In genomic region chr12:49339464-49339861, GRCh38 we compare ENCODE assay signal across 23 cellular contexts. TPM values are rescaled to one million over a fixed set of nuclear protein-coding genes. Genes with fewer than 3 reads are reported as not detected.
DNase-seq lines count a peak whose midpoint lies in the region; ATAC-seq and TF ChIP-seq lines count a peak whose summit lies in the region.
"Had no signal": no experiment of that assay in that cellular context is flagged by ENCODE, and none has a peak within 500 bp of the region (broad histone marks: within the 10 kb centered on the region; RNA-seq: fewer than 3 reads in every experiment).

No MANE protein-coding gene starts in this region.

- H3K79me2 ChIP-seq in SK-N-SH (ENCODE audit: insufficient read depth) = no peaks in the 10 kb centered on the region

- 67% methylated on average over 5 of the region's 5 CpGs for whole genome bisulfite sequencing in SK-N-SH (ENCODE audit: low lambda C conversion rate)

- H3K36me3 ChIP-seq in SK-N-SH (replicated peaks in 1 of 2; ENCODE audit: control insufficient read depth in 1 of 2, insufficient read depth in 2 of 2, low read length in 1 of 2) (no peaks in the 10 kb centered on the region), neuron (ENCODE audit: insufficient read depth, low read length) (no peaks in the 10 kb centered on the region), upper lobe of right lung (no peaks in the 10 kb centered on the region)
- H3K36me3 ChIP-seq: left lung, tibial nerve had no signal

- TF ChIP-seq RAD21 in SK-N-SH (IDR thresholded peaks at IDR 0.05; ENCODE audit: low read length) = no peak

- TF ChIP-seq EP300 in SK-N-SH (IDR thresholded peaks at IDR 0.05; ENCODE audit: borderline replicate concordance in 1 of 2, low read depth in 1 of 2, low read length in 1 of 2) = no peak

- peaks cover 37% of the 10 kb centered on the region for H3K4me1 Mint-ChIP-seq in glutamatergic neuron (ENCODE audit: low read depth, unreplicated experiment)
- peaks cover 13% of the 10 kb centered on the region for H3K4me1 Mint-ChIP-seq in endothelial cell (ENCODE audit: unreplicated experiment)

- H3K27me3 Mint-ChIP-seq in glutamatergic neuron (ENCODE audit: unreplicated experiment) (peaks cover 38% of the 10 kb centered on the region), endothelial cell (ENCODE audit: unreplicated experiment) (peaks cover 49% of the 10 kb centered on the region)

- intact Hi-C loops in upper lobe of right lung (cut with DNase I) = no loop called here

- H3K9me3 Mint-ChIP-seq in glutamatergic neuron (ENCODE audit: unreplicated experiment) (peaks cover 14% of the 10 kb centered on the region), endothelial cell (ENCODE audit: unreplicated experiment) (no peaks in the 10 kb centered on the region)
- H3K9me3 Mint-ChIP-seq: activated CD8-positive, alpha-beta T cell treated with anti-CD3 and anti-CD28 coated beads for 36 hours; activated naive CD4-positive, alpha-beta T cell treated with anti-CD3 and anti-CD28 coated beads, Interleukin-2, amount 50 U/mL, for 72 hours; dendritic cell treated with granulocyte-macrophage colony-stimulating factor and Interleukin-4, amounts not matched to agents 40 ng/mL and 50 ng/mL, for 4 days had no signal

- H4K20me1 ChIP-seq in SK-N-SH (ENCODE audit: insufficient read depth) = no peaks in the 10 kb centered on the region

- H3K27me3 ChIP-seq in SK-N-SH (ENCODE audit: insufficient read depth) = no peaks in the 10 kb centered on the region
- H3K27me3 ChIP-seq in neuron (ENCODE audit: insufficient read depth, low read length) = peaks cover 58% of the 10 kb centered on the region
- peaks cover 67% of the 10 kb centered on the region for H3K27me3 ChIP-seq in upper lobe of right lung

- H3F3A ChIP-seq in SK-N-SH (replicated peaks; ENCODE audit: insufficient read depth) = peaks cover 17% of the 10 kb centered on the region

- peaks cover 0 to 21% of the 10 kb centered on the region in 2 experiments; a peak in 1 of 4 replicates for H3K4me1 ChIP-seq in SK-N-SH (ENCODE audit: control insufficient read depth in 1 of 2, insufficient read depth in 2 of 2, low read depth in 1 of 2, low read length in 1 of 2)
- peaks cover 63% of the 10 kb centered on the region for H3K4me1 ChIP-seq in neuron (ENCODE audit: insufficient read depth, low read length)
- H3K4me1 ChIP-seq in upper lobe of right lung = peaks cover 27% of the 10 kb centered on the region

- H3K4me2 ChIP-seq in SK-N-SH = no peak overlapping the region
- H3K4me2 ChIP-seq: A549 had no signal

- H3K9ac ChIP-seq in SK-N-SH = no peak overlapping the region

- DNase-seq in SK-N-SH = peak; percentile 30
- DNase-seq in glutamatergic neuron = peak; percentile 56
- DNase-seq in upper lobe of right lung = peak; percentile 56
- DNase-seq in endothelial cell (ENCODE audit: low spot score) = no peak
- no peak for DNase-seq in SHP77 treated with DMSO at 0.1 percent for 48 hours (lab: John Stamatoyannopoulos, UW)
- DNase-seq in SKM-1 (lab: John Stamatoyannopoulos, UW; ENCODE audit: unreplicated experiment) = no peak
- DNase-seq: activated CD4-positive, CD25-positive, alpha-beta regulatory T cell; activated CD8-positive, alpha-beta T cell treated with anti-CD3 and anti-CD28 coated beads for 36 hours; activated T-cell treated with anti-CD3 and anti-CD28 coated beads, Interleukin-2, amount 50 U/mL, for 48 hours; left lung; NCI-H345; Right ventricle myocardium superior had no signal

- H3K27ac Mint-ChIP-seq in glutamatergic neuron (ENCODE audit: unreplicated experiment) = no peak overlapping the region
- H3K27ac Mint-ChIP-seq in endothelial cell (ENCODE audit: unreplicated experiment) = no peak overlapping the region
- H3K27ac Mint-ChIP-seq: activated CD8-positive, alpha-beta T cell treated with anti-CD3 and anti-CD28 coated beads for 36 hours; activated naive CD4-positive, alpha-beta T cell treated with anti-CD3 and anti-CD28 coated beads, Interleukin-2, amount 50 U/mL, for 72 hours; dendritic cell treated with granulocyte-macrophage colony-stimulating factor and Interleukin-4, amounts not matched to agents 40 ng/mL and 50 ng/mL, for 4 days; progenitor cell of endocrine pancreas had no signal

- H3K4me3 ChIP-seq in SK-N-SH (ENCODE audit: low read depth in 2 of 2, low read length in 1 of 2) = no peak overlapping the region
- H3K4me3 ChIP-seq in neuron (ENCODE audit: low read length) = peak overlapping the region; percentile 18
- no peak overlapping the region for H3K4me3 ChIP-seq in upper lobe of right lung
- H3K4me3 ChIP-seq: A549, left lung, tibial nerve had no signal

- H3K27ac ChIP-seq in SK-N-SH (ENCODE audit: low read depth in 2 of 2, low read length in 1 of 2) = no peak overlapping the region
- H3K27ac ChIP-seq in upper lobe of right lung = no peak overlapping the region
- H3K27ac ChIP-seq: epithelial cell of prostate, left lung, tibial nerve had no signal

- H3K4me3 Mint-ChIP-seq in glutamatergic neuron (ENCODE audit: unreplicated experiment) = peak overlapping the region; percentile 11
- H3K4me3 Mint-ChIP-seq in endothelial cell (ENCODE audit: unreplicated experiment) = no peak overlapping the region
- H3K4me3 Mint-ChIP-seq: activated CD8-positive, alpha-beta T cell treated with anti-CD3 and anti-CD28 coated beads for 36 hours; dendritic cell treated with granulocyte-macrophage colony-stimulating factor and Interleukin-4, amounts not matched to agents 40 ng/mL and 50 ng/mL, for 4 days had no signal

- no peak for ATAC-seq in SK-N-SH treated with all-trans-retinoic acid at 6 μM for 48 hours
- no peak for ATAC-seq in upper lobe of right lung
- ATAC-seq: A549; activated CD8-positive, alpha-beta T cell treated with anti-CD3 and anti-CD28 coated beads for 36 hours; activated naive CD4-positive, alpha-beta T cell treated with anti-CD3 and anti-CD28 coated beads, Interleukin-2, amount 50 U/mL, for 72 hours; left lung had no signal

- H3K9me2 ChIP-seq in SK-N-SH = no peaks in the 10 kb centered on the region

- POLR2A ChIA-PET in SK-N-SH (lab: Yijun Ruan, JAX) = interaction anchor here (0.6 kb wide), 1 partner anchor 141 kb away, joined by 3 read pairs; no protein-coding TSS in a partner anchor

- H3K36me3 Mint-ChIP-seq in glutamatergic neuron (ENCODE audit: unreplicated experiment) (no peaks in the 10 kb centered on the region), endothelial cell (ENCODE audit: low read depth, unreplicated experiment) (peaks cover 8% of the 10 kb centered on the region)

- H2AFZ ChIP-seq in SK-N-SH (ENCODE audit: low read depth) (no peak overlapping the region), neuron (ENCODE audit: low read depth, low read length) (no peak overlapping the region)

- TF ChIP-seq CTCF in SK-N-SH (IDR thresholded peaks at IDR 0.05) = no peak
- no peak for TF ChIP-seq CTCF in glutamatergic neuron (IDR thresholded peaks at IDR 0.05; ENCODE audit: partially characterized antibody, unreplicated experiment)
- no peak for TF ChIP-seq CTCF in upper lobe of right lung (IDR thresholded peaks at IDR 0.05)
- TF ChIP-seq CTCF in endothelial cell (IDR thresholded peaks at IDR 0.05; ENCODE audit: unreplicated experiment) = no peak

- H3K9me3 ChIP-seq in SK-N-SH (no peaks in the 10 kb centered on the region), neuron (ENCODE audit: low read length) (peaks cover 3% of the 10 kb centered on the region), upper lobe of right lung (no peaks in the 10 kb centered on the region)
- H3K9me3 ChIP-seq: A549, left lung, tibial nerve had no signal

- CTCF ChIA-PET in SK-N-SH (lab: Yijun Ruan, JAX) = interaction anchor here (0.9 to 15.9 kb wide), 4 partner anchors 7 to 46 kb away, joined by 3 to 658 read pairs (median 36); partner anchors contain the start of genes DNAJC22 and PRPH

TF ChIP-seq in SK-N-SH, 30 proteins besides CTCF, POLR2A, EP300 and RAD21 (continues in another document):
- no peak for TF ChIP-seq SIN3A (IDR thresholded peaks at IDR 0.05; ENCODE audit: borderline replicate concordance, low read depth, low read length)
- TF ChIP-seq RFX5 (IDR thresholded peaks at IDR 0.05; ENCODE audit: low read length) = no peak
- no peak for TF ChIP-seq FOXJ3 (CRISPR knock-in tag; IDR thresholded peaks at IDR 0.05)
- no peak for TF ChIP-seq YY1 (IDR thresholded peaks at IDR 0.05; ENCODE audit: low read depth)
- TF ChIP-seq MEF2A (IDR thresholded peaks at IDR 0.05; ENCODE audit: borderline replicate concordance, low read depth) = no peak

RNA-seq across cellular contexts. Expression of gene C1QL4, which starts 2.5 kb away (rescaled TPM):
- polyA plus RNA-seq in SK-N-SH (2012; rRNA removed) = 9.8 and 14.6 TPM in 2 replicates
- polyA plus RNA-seq in SK-N-SH (2012; cell fraction: cytosol; rRNA removed) = 6.4 and 10.9 TPM in 2 replicates
- 16.9 and 21.6 TPM in 2 replicates for polyA plus RNA-seq in SK-N-SH (2012; cell fraction: nucleus; rRNA removed)
- total RNA-seq in glutamatergic neuron (ENCODE audit: unreplicated experiment) (4.8 TPM), upper lobe of right lung (not detected), endothelial cell (ENCODE audit: unreplicated experiment) (not detected)
- total RNA-seq: activated CD8-positive, alpha-beta T cell treated with anti-CD3 and anti-CD28 coated beads for 36 hours; activated naive CD4-positive, alpha-beta T cell treated with anti-CD3 and anti-CD28 coated beads, Interleukin-2, amount 50 U/mL, for 72 hours; left lung; MCF 10A; Right ventricle myocardium superior; T-helper 2 cell treated with Interferon-gamma antibody and Interleukin-4, amounts not matched to agents 100 ng/mL and 5 ng/mL, for 36 hours; tibial nerve had no signal
- polyA plus RNA-seq: CD14-positive monocyte had no signal

RNA-seq across cellular contexts. Expression of gene DNAJC22, which starts 7.2 kb away (rescaled TPM):
- polyA plus RNA-seq in SK-N-SH (2012; rRNA removed) = 4.5 and 5.3 TPM in 2 replicates
- 3.5 and 4.0 TPM in 2 replicates for polyA plus RNA-seq in SK-N-SH (2012; cell fraction: cytosol; rRNA removed)
- 5.0 and 5.8 TPM in 2 replicates for polyA plus RNA-seq in SK-N-SH (2012; cell fraction: nucleus; rRNA removed)
- 4.5 TPM for total RNA-seq in glutamatergic neuron (ENCODE audit: unreplicated experiment)
- 0.67 TPM for total RNA-seq in upper lobe of right lung
- 1.8 TPM for total RNA-seq in endothelial cell (ENCODE audit: unreplicated experiment)
- total RNA-seq: tibial nerve had no signal
- polyA plus RNA-seq: CD14-positive monocyte had no signal

RNA-seq across cellular contexts. Expression of gene TROAP, which starts 16.4 kb away (rescaled TPM):
- polyA plus RNA-seq in SK-N-SH (2012; rRNA removed) = 15.0 and 26.2 TPM in 2 replicates
- polyA plus RNA-seq in SK-N-SH (2012; cell fraction: cytosol; rRNA removed) = 13.0 and 14.9 TPM in 2 replicates
- 46.8 and 65.0 TPM in 2 replicates for polyA plus RNA-seq in SK-N-SH (2012; cell fraction: nucleus; rRNA removed)
- total RNA-seq in glutamatergic neuron (ENCODE audit: unreplicated experiment) = 11.7 TPM
- total RNA-seq in upper lobe of right lung = 0.96 TPM
- 12.4 TPM for total RNA-seq in endothelial cell (ENCODE audit: unreplicated experiment)
- polyA plus RNA-seq: CD14-positive monocyte had no signal

RNA-seq across cellular contexts. Expression of gene SPATS2, which starts 27.8 kb away (rescaled TPM):
- polyA plus RNA-seq in SK-N-SH (2012; rRNA removed) = 72.9 and 90.2 TPM in 2 replicates
- polyA plus RNA-seq in SK-N-SH (2012; cell fraction: cytosol; rRNA removed) = 85.7 and 87.4 TPM in 2 replicates
- polyA plus RNA-seq in SK-N-SH (2012; cell fraction: nucleus; rRNA removed) = 82.4 and 120 TPM in 2 replicates
- total RNA-seq in glutamatergic neuron (ENCODE audit: unreplicated experiment) = 43.9 TPM
- total RNA-seq in upper lobe of right lung = 12.6 TPM
- total RNA-seq in endothelial cell (ENCODE audit: unreplicated experiment) = 37.3 TPM

RNA-seq across cellular contexts. Expression of gene PRPH, which starts 44.5 kb away (rescaled TPM):
- 1.7 and 1.9 TPM in 2 replicates for polyA plus RNA-seq in SK-N-SH (2012; rRNA removed)
- polyA plus RNA-seq in SK-N-SH (2012; cell fraction: cytosol; rRNA removed) = 0.37 and 0.80 TPM in 2 replicates
- 9.5 and 15.2 TPM in 2 replicates for polyA plus RNA-seq in SK-N-SH (2012; cell fraction: nucleus; rRNA removed)
- total RNA-seq in glutamatergic neuron (ENCODE audit: unreplicated experiment) (2,189 TPM), upper lobe of right lung (not detected), endothelial cell (ENCODE audit: unreplicated experiment) (not detected)
- total RNA-seq: activated CD8-positive, alpha-beta T cell treated with anti-CD3 and anti-CD28 coated beads for 36 hours; activated naive CD4-positive, alpha-beta T cell treated with anti-CD3 and anti-CD28 coated beads, Interleukin-2, amount 50 U/mL, for 72 hours; Right ventricle myocardium superior; T-helper 2 cell treated with Interferon-gamma antibody and Interleukin-4, amounts not matched to agents 100 ng/mL and 5 ng/mL, for 36 hours had no signal
- polyA plus RNA-seq: CD14-positive monocyte had no signal

Comparison
In these comparisons a context has a peak if more than half of its experiments do, and no peak if none do; other contexts are left out.
1. DNase-seq: peak in SK-N-SH (single experiment), glutamatergic neuron (single experiment) and upper lobe of right lung (single experiment); none in endothelial cell (single experiment), SHP77 treated with DMSO at 0.1 percent for 48 hours (single experiment) and SKM-1 (single experiment).